Comparison of ENCODE assay signal across 33 cellular contexts in the genomic region with DNA sequence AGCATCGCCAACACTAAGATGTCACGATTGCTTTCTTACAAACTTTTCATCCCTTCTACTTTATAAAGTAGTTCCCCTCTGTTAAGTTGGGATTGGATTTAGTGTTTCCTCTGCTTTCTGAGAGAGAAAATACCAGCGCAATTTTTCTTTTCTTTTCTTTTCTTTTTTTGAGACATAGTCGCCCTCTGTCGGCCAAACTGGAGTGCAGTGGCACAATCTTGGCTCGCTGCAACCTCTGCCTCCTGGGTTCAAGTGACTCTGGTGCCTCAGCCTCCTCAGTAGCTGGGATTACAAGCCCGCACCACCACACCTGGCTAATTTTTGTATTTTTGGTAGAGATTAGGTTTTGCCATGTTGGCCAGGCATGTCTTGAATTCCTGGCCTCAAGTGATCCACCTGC. TPM values are rescaled to one million over a fixed set of nuclear protein-coding genes. Genes with fewer than 3 reads are reported as not detected.
DNase-seq lines count a peak whose midpoint lies in the region; ATAC-seq, FAIRE-seq and TF ChIP-seq lines count a peak whose summit lies in the region.
"Had no signal": no experiment of that assay in that cellular context is flagged by ENCODE, and none has a peak within 500 bp of the region (broad histone marks: within the 10 kb centered on the region; RNA-seq: fewer than 3 reads in every experiment).

No MANE protein-coding gene starts in this region.

- no peak overlapping the region for H3K27ac ChIP-seq in A549
- no peak overlapping the region for H3K27ac ChIP-seq in HCT116 (ENCODE audit: low read depth, low read length)
- H3K27ac ChIP-seq in mesenchymal stem cell (ENCODE audit: low read length, poor library complexity, severe bottlenecking), result no peak overlapping the region
- H3K27ac ChIP-seq: coronary artery, gastroesophageal sphincter, HL-60, left lung, ovary, tibial artery had no signal

- no peak overlapping the region for H3K4ac ChIP-seq in mesenchymal stem cell (ENCODE audit: low read depth in 1 of 2, low read length in 2 of 2)

- DNase-seq in A549 (ENCODE audit: low read depth in 1 of 2, low spot score in 1 of 2) (no peak), HCT116 (ENCODE audit: low read depth, low spot score) (no peak), T-helper 17 cell (no peak), mesenchymal stem cell (no peak), COLO829 (ENCODE audit: low spot score) (no peak), osteocyte (ENCODE audit: extremely low spot score, unreplicated experiment) (no peak)
- DNase-seq: activated CD8-positive, alpha-beta T cell treated with anti-CD3 and anti-CD28 coated beads for 36 hours; activated effector memory CD4-positive, alpha-beta T cell treated with Interleukin-2 at 50 U/mL for 16 hours; activated naive CD8-positive, alpha-beta T cell treated with anti-CD3 and anti-CD28 coated beads for 36 hours; aorta; esophagus squamous epithelium; GDM1; hypothalamus; Kasumi-1; left lung; midbrain; naive thymus-derived CD8-positive, alpha-beta T cell; NCI-H1105; NCI-H1930; NCI-H526 treated with DMSO at 0.1 percent for 48 hours; ovary; retina; RPMI8226; small intestine; stimulated activated CD4-positive, alpha-beta T cell treated with anti-CD3 and anti-CD28 coated beads, Interleukin-1b, Interleukin-23, amount 100 ng/mL, for 48 hours; tibial artery had no signal

- no peak overlapping the region for H2BK120ac ChIP-seq in mesenchymal stem cell (ENCODE audit: low read depth, low read length)

- H4K91ac ChIP-seq in mesenchymal stem cell (ENCODE audit: low read length), result no peak overlapping the region

- H3K9me3 ChIP-seq in A549 (no peaks in the 10 kb centered on the region), HCT116 (ENCODE audit: control insufficient read depth in 1 of 2, insufficient read depth in 1 of 2, low read depth in 1 of 2, low read length in 2 of 2) (no peaks in the 10 kb centered on the region), T-helper 17 cell (ENCODE audit: control insufficient read depth, low read length, poor library complexity, severe bottlenecking) (no peaks in the 10 kb centered on the region), mesenchymal stem cell (ENCODE audit: control insufficient read depth, low read length) (no peaks in the 10 kb centered on the region)
- H3K9me3 ChIP-seq: esophagus squamous epithelium, gastroesophageal sphincter, left lung, ovary, tibial artery had no signal

- no peak overlapping the region for H3K9ac ChIP-seq in HCT116 (ENCODE audit: low read length)
- no peak overlapping the region for H3K9ac ChIP-seq in mesenchymal stem cell (ENCODE audit: low read length)

- H3K36me3 Mint-ChIP-seq in T-helper 17 cell (ENCODE audit: low read depth) (no peaks in the 10 kb centered on the region), osteocyte (ENCODE audit: unreplicated experiment) (peaks cover 7% of the 10 kb centered on the region)

- no peak overlapping the region for H2BK15ac ChIP-seq in mesenchymal stem cell (ENCODE audit: low read depth, poor library complexity, severe bottlenecking)

- no peak for FAIRE-seq in A549 (lab: Jason Lieb, UNC)
- FAIRE-seq: small intestine had no signal

- TF ChIP-seq POLR2A in A549 (IDR thresholded peaks at IDR 0.05; ENCODE audit: low read length) (no peak), HCT116 (IDR thresholded peaks at IDR 0.05; ENCODE audit: borderline replicate concordance, extremely low read depth, insufficient read depth, insufficient read length) (no peak)

- CTCF ChIA-PET in A549 (lab: Yijun Ruan, JAX) (interaction anchor here (1.1 kb wide), 1 partner anchor 8 kb away, joined by 3 read pairs; no protein-coding TSS in a partner anchor), HCT116 (lab: Charles Lee) (interaction anchor here (1.4 kb wide), 1 partner anchor 9 kb away, joined by 4 read pairs; the partner anchor contains the start of genes PIGN and RELCH)

- H3K36me3 ChIP-seq in HCT116 (ENCODE audit: control insufficient read depth in 1 of 2, insufficient read depth in 2 of 2, low read length in 2 of 2) (no peaks in the 10 kb centered on the region), mesenchymal stem cell (ENCODE audit: control insufficient read depth in 1 of 2, insufficient read depth in 2 of 2, low read depth in 1 of 2, low read length in 2 of 2) (no peaks in the 10 kb centered on the region)
- H3K36me3 ChIP-seq: esophagus squamous epithelium, gastroesophageal sphincter, left lung, ovary, tibial artery had no signal

- no peak overlapping the region for H3K4me3 Mint-ChIP-seq in T-helper 17 cell
- no peak overlapping the region for H3K4me3 Mint-ChIP-seq in osteocyte (ENCODE audit: unreplicated experiment)
- H3K4me3 Mint-ChIP-seq: activated CD8-positive, alpha-beta T cell treated with anti-CD3 and anti-CD28 coated beads for 36 hours; activated naive CD8-positive, alpha-beta T cell treated with anti-CD3 and anti-CD28 coated beads for 36 hours; B cell; T-helper 1 cell treated with Interleukin-12 subunit alpha and Interleukin-12 subunit beta and Interleukin-4 antibody, amounts not matched to agents 30 μg/mL and 1 μg/mL, for 36 hours had no signal

- H3K27ac Mint-ChIP-seq in T-helper 17 cell, result peak overlapping the region; percentile 65
- H3K27ac Mint-ChIP-seq in osteocyte (ENCODE audit: unreplicated experiment), result no peak overlapping the region
- H3K27ac Mint-ChIP-seq: activated CD8-positive, alpha-beta T cell treated with anti-CD3 and anti-CD28 coated beads for 36 hours; activated naive CD8-positive, alpha-beta T cell treated with anti-CD3 and anti-CD28 coated beads for 36 hours; B cell; T-helper 1 cell treated with Interleukin-12 subunit alpha and Interleukin-12 subunit beta and Interleukin-4 antibody, amounts not matched to agents 30 μg/mL and 1 μg/mL, for 36 hours had no signal

- H3K4me1 Mint-ChIP-seq in T-helper 17 cell (peaks cover 68% of the 10 kb centered on the region), osteocyte (ENCODE audit: unreplicated experiment) (peaks cover 2% of the 10 kb centered on the region)

- H3K23ac ChIP-seq in mesenchymal stem cell (ENCODE audit: low read length in 2 of 2), result no peak overlapping the region

- H3K14ac ChIP-seq in mesenchymal stem cell (ENCODE audit: low read length in 2 of 2), result no peak overlapping the region

- H2AFZ ChIP-seq in HCT116 (ENCODE audit: low read depth, low read length, poor library complexity, severe bottlenecking) (no peak overlapping the region), mesenchymal stem cell (ENCODE audit: low read depth, low read length) (no peak overlapping the region)

- H2BK5ac ChIP-seq in mesenchymal stem cell (ENCODE audit: low read depth, low read length, poor library complexity, severe bottlenecking), result no peak overlapping the region

- H4K20me1 ChIP-seq in HCT116 (ENCODE audit: insufficient read depth), result peaks cover 5% of the 10 kb centered on the region; the same call in 1 of the 2 replicates

- no peak overlapping the region for H3K18ac ChIP-seq in mesenchymal stem cell (ENCODE audit: low read depth in 1 of 2, low read length in 2 of 2)

- H2BK12ac ChIP-seq in mesenchymal stem cell (ENCODE audit: low read length in 2 of 2), result no peak overlapping the region

- peak overlapping the region; percentile 75 for H4K8ac ChIP-seq in mesenchymal stem cell (ENCODE audit: low read length)

- no peaks in the 10 kb centered on the region for H3K9me2 ChIP-seq in HCT116 (ENCODE audit: insufficient read depth)

- no peak for TF ChIP-seq EP300 in A549 (IDR thresholded peaks at IDR 0.05)

- H3K27me3 Mint-ChIP-seq in T-helper 17 cell, result no peaks in the 10 kb centered on the region
- H3K27me3 Mint-ChIP-seq in osteocyte (ENCODE audit: unreplicated experiment), result no peaks in the 10 kb centered on the region
- H3K27me3 Mint-ChIP-seq: activated CD8-positive, alpha-beta T cell treated with anti-CD3 and anti-CD28 coated beads for 36 hours; activated naive CD8-positive, alpha-beta T cell treated with anti-CD3 and anti-CD28 coated beads for 36 hours; B cell; naive thymus-derived CD8-positive, alpha-beta T cell had no signal

- TF ChIP-seq CTCF in A549 (IDR thresholded peaks at IDR 0.05) (peak; percentile 27; the same call in 1 of the 3 replicates), HCT116 (IDR thresholded peaks at IDR 0.05 in 2 of 3, conservative IDR thresholded peaks at IDR 0.05 in 1 of 3; ENCODE audit: borderline replicate concordance in 1 of 3, insufficient read depth in 1 of 3, low read depth in 2 of 3, low read length in 2 of 3) (peak in 2 of 3 experiments; percentile 44 to 51; a peak in 4 of 6 replicates), osteocyte (IDR thresholded peaks at IDR 0.05) (no peak)

- peaks cover 12% of the 10 kb centered on the region for H3K79me1 ChIP-seq in mesenchymal stem cell (replicated peaks; ENCODE audit: low read length, poor library complexity, severe bottlenecking)

- H3K4me1 ChIP-seq in A549 (0 out of 3 replicates have a peak, but pooled peaks cover 6% of the 10 kb centered on the region), HCT116 (ENCODE audit: control insufficient read depth in 1 of 2, insufficient read depth in 2 of 2, low read length in 2 of 2) (no peaks in the 10 kb centered on the region), mesenchymal stem cell (ENCODE audit: control insufficient read depth, insufficient read depth, low read depth, low read length) (no peaks in the 10 kb centered on the region)

- no peak overlapping the region for H3K4me2 ChIP-seq in A549
- H3K4me2 ChIP-seq in HCT116 (ENCODE audit: low read length), result no peak overlapping the region
- no peak overlapping the region for H3K4me2 ChIP-seq in mesenchymal stem cell (ENCODE audit: low read length, poor library complexity, severe bottlenecking)

- TF ChIP-seq RAD21 in A549 (conservative IDR thresholded peaks at IDR 0.05 in 1 of 2, IDR thresholded peaks at IDR 0.05 in 1 of 2) (no peak), HCT116 (IDR thresholded peaks at IDR 0.05; ENCODE audit: low read depth) (no peak)

- intact Hi-C loops in HCT116 (cut with micrococcal nuclease), result no loop called here

- 71% methylated on average over 6 of the region's 7 CpGs for WGBS in A549 (ENCODE audit: missing lambda C conversion rate)
- 64% methylated on average over 4 of the region's 7 CpGs for WGBS in mesenchymal stem cell

- H2AK5ac ChIP-seq in mesenchymal stem cell (ENCODE audit: low read length, severe bottlenecking), result no peak overlapping the region

- H3K27me3 ChIP-seq in HCT116 (ENCODE audit: insufficient read depth, low read length) (no peaks in the 10 kb centered on the region), mesenchymal stem cell (ENCODE audit: control insufficient read depth in 1 of 2, insufficient read depth in 1 of 2, low read length in 2 of 2) (no peaks in the 10 kb centered on the region)
- H3K27me3 ChIP-seq: esophagus squamous epithelium, gastroesophageal sphincter, left lung, ovary, tibial artery had no signal

- BruUV-seq in HCT116 (replicated peaks; lab: Mats Ljungman, UMichigan), result no TSS peak

- RAD21 ChIA-PET in HCT116 (lab: Charles Lee; ENCODE audit: low non-redundant PET in 1 of 2, low total read pairs in 2 of 2, uncharacterized antibody in 2 of 2, unreplicated experiment in 2 of 2), result no interaction called here

- POLR2A ChIA-PET in A549 (lab: Yijun Ruan, JAX), result no interaction called here
- POLR2A ChIA-PET in HCT116 (lab: Charles Lee), result no interaction called here

- H3K4me3 ChIP-seq in A549 (no peak overlapping the region), HCT116 (replicated peaks in 1 of 2; ENCODE audit: low read depth in 1 of 2, low read length in 2 of 2) (no peak overlapping the region), mesenchymal stem cell (ENCODE audit: insufficient read depth in 1 of 2, low read depth in 1 of 2, low read length in 2 of 2) (no peak overlapping the region)
- H3K4me3 ChIP-seq: coronary artery, esophagus squamous epithelium, gastroesophageal sphincter, left lung, ovary, tibial artery had no signal

- peaks cover 95% of the 10 kb centered on the region for H3K79me2 ChIP-seq in HCT116 (ENCODE audit: insufficient read depth, low read length)

- H3K9me3 Mint-ChIP-seq in osteocyte (ENCODE audit: unreplicated experiment), result no peaks in the 10 kb centered on the region
- H3K9me3 Mint-ChIP-seq: activated CD8-positive, alpha-beta T cell treated with anti-CD3 and anti-CD28 coated beads for 36 hours; naive thymus-derived CD8-positive, alpha-beta T cell had no signal

- ATAC-seq in A549 (no peak), HCT116 (no peak), T-helper 17 cell (no peak), SK-N-SH treated with all-trans-retinoic acid at 6 μM for 48 hours (no peak), HG02884 (IDR thresholded peaks at IDR 0.05; ENCODE audit: unreplicated experiment) (no peak)
- ATAC-seq: activated CD8-positive, alpha-beta T cell treated with anti-CD3 and anti-CD28 coated beads for 36 hours; gastroesophageal sphincter; left lung; naive thymus-derived CD8-positive, alpha-beta T cell had no signal

RNA-seq across cellular contexts. Expression of gene RELCH, which starts 9.0 kb away (rescaled TPM):
- 17.5 and 28.6 TPM in 2 replicates for polyA plus RNA-seq in A549 (2011; rRNA removed)
- 3.5 and 4.6 TPM in 2 replicates for polyA plus RNA-seq in A549 (2012; cell fraction: cytosol; rRNA removed)
- polyA plus RNA-seq in A549 (2012; cell fraction: nucleus; rRNA removed), result 5.9 and 8.8 TPM in 2 replicates
- polyA plus RNA-seq in A549 (2017; fragmentation: RNase III; extraction: RNeasy Plus Mini Kit Qiagen cat#74134 plus additional on column Dnase treatment), result 11.5 to 14.3 TPM (median 13.5 TPM) in 3 replicates
- 33.5 and 54.8 TPM in 2 replicates for polyA minus RNA-seq in A549 (2011; rRNA and poly(A)+ RNA removed)
- total RNA-seq in HCT116 (2021; ENCODE audit: unreplicated experiment), result 17.4 TPM
- 10.3 and 11.4 TPM in 2 replicates for polyA plus RNA-seq in HCT116 (2012)
- total RNA-seq in T-helper 17 cell, result 10 to 100 TPM; 49.0 to 52.5 TPM
- polyA plus RNA-seq in mesenchymal stem cell (2013, experiment 1 of 2), result 11.8 TPM
- 12.6 TPM for polyA plus RNA-seq in mesenchymal stem cell (2013, experiment 2 of 2)
- total RNA-seq in osteocyte, result 22.0 and 22.7 TPM in 2 replicates

RNA-seq across cellular contexts. Expression of gene PIGN, which starts 9.2 kb away (rescaled TPM):
- polyA plus RNA-seq in A549 (2011; rRNA removed), result 27.6 and 37.0 TPM in 2 replicates
- polyA plus RNA-seq in A549 (2012; cell fraction: cytosol; rRNA removed), result 4.6 and 4.7 TPM in 2 replicates
- polyA plus RNA-seq in A549 (2012; cell fraction: nucleus; rRNA removed), result 2.2 and 4.5 TPM in 2 replicates
- polyA plus RNA-seq in A549 (2017; fragmentation: RNase III; extraction: RNeasy Plus Mini Kit Qiagen cat#74134 plus additional on column Dnase treatment), result 12.9 to 13.6 TPM (median 13.0 TPM) in 3 replicates
- 38.8 and 50.4 TPM in 2 replicates for polyA minus RNA-seq in A549 (2011; rRNA and poly(A)+ RNA removed)
- 12.2 TPM for total RNA-seq in HCT116 (2021; ENCODE audit: unreplicated experiment)
- 3.3 and 4.4 TPM in 2 replicates for polyA plus RNA-seq in HCT116 (2012)
- 10 to 100 TPM; 17.9 to 18.1 TPM for total RNA-seq in T-helper 17 cell
- polyA plus RNA-seq in mesenchymal stem cell (2013, experiment 1 of 2), result 11.7 TPM
- 12.8 TPM for polyA plus RNA-seq in mesenchymal stem cell (2013, experiment 2 of 2)
- total RNA-seq in osteocyte, result 35.7 and 39.2 TPM in 2 replicates

Comparison
In these comparisons a context has a peak if more than half of its experiments do, and no peak if none do; other contexts are left out.
1. Of the 6 proteins assayed by ChIP-seq in both A549 and HCT116: peak only in A549: none; only in HCT116: none; in both: CTCF; in neither: 5.